Comparison of ENCODE assay signal across 16 cellular contexts in the genomic region with DNA sequence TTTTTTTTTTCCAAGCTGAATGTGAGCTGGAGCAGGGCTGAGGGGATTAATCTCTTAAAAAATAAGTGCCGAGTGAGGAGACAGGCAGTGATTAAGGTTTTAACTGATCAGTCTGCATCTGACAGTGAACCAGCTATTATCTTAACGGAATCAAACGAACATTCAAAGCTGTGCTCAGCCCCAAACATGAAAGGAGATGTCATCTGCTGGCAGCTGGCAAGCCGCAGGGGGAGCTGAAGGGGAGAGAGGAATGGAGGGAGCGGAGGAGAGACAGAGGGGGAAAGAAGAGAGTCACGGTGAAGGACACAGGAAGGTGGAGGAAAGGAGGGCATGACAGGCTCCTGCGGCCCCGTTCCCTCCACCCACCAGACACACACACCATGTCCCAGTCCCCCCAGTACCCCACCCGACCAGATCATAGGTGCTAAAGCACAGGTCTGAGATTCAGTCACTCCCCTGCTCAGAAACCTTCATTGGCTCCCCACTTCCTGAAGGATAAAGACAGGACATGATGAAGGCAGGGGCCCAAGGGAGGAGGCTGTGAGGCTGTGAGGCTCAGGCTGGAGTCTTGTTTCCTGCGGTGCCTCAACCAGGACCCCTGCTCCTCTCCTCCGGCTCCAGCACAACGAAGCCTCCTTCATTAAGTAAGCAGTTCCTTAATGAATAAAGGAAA.
DNase-seq lines count a peak whose midpoint lies in the region; ATAC-seq and TF ChIP-seq lines count a peak whose summit lies in the region.
"Had no signal": no experiment of that assay in that cellular context is flagged by ENCODE, and none has a peak within 500 bp of the region (broad histone marks: within the 10 kb centered on the region; RNA-seq: fewer than 3 reads in every experiment).

No MANE protein-coding gene starts in this region.

- H3K36me3 ChIP-seq in heart left ventricle, result no peaks in the 10 kb centered on the region
- H3K36me3 ChIP-seq: left ventricle myocardium inferior, prostate gland, upper lobe of left lung had no signal

- H3K27me3 ChIP-seq in heart left ventricle, result peaks cover 0 to 52% (median 2%) of the 10 kb centered on the region in 9 donors
- H3K27me3 ChIP-seq: upper lobe of left lung had no signal

- peaks cover 0 to 12% (median 3%) of the 10 kb centered on the region in 12 donors for H3K9me3 ChIP-seq in heart left ventricle
- H3K9me3 ChIP-seq: prostate gland had no signal

- TF ChIP-seq CTCF in coronary artery (IDR thresholded peaks at IDR 0.05), result no peak
- TF ChIP-seq CTCF in heart left ventricle (IDR thresholded peaks at IDR 0.05), result no peak

- peaks cover 0 to 6% (median 0%) of the 10 kb centered on the region in 12 donors for H3K4me1 ChIP-seq in heart left ventricle
- H3K4me1 ChIP-seq: left ventricle myocardium inferior, prostate gland, upper lobe of left lung had no signal

- 42 to 55% (median 48%) methylated on average over 12 of the region's 12 CpGs for WGBS in heart left ventricle, 4 donors

- H3K4me3 ChIP-seq in coronary artery (no peak overlapping the region), heart left ventricle (no peak overlapping the region)
- H3K4me3 ChIP-seq: left ventricle myocardium inferior, prostate gland, upper lobe of left lung had no signal

- no peak overlapping the region for H3K4me3 Mint-ChIP-seq in stimulated activated naive CD8-positive, alpha-beta T cell treated with anti-CD3 and anti-CD28 coated beads, Interleukin-15, amount 100 ng/mL, for 72 hours
- H3K4me3 Mint-ChIP-seq: activated CD4-positive, alpha-beta memory T cell treated with anti-CD3 and anti-CD28 coated beads, Interleukin-2, amount 10 ng/mL, durations not matched to agents 7 days and 5 days; activated T-cell treated with anti-CD3 and anti-CD28 coated beads, Interleukin-2, amount 50 U/mL, for 72 hours; central memory CD8-positive, alpha-beta T cell had no signal

- H3K27me3 Mint-ChIP-seq in stimulated activated naive CD8-positive, alpha-beta T cell treated with anti-CD3 and anti-CD28 coated beads, Interleukin-15, amount 100 ng/mL, for 72 hours, result peaks cover 85% of the 10 kb centered on the region

- no peak for TF ChIP-seq POLR2A in heart left ventricle (IDR thresholded peaks at IDR 0.05)

- DNase-seq in NCI-H146 (lab: John Stamatoyannopoulos, UW), result peak; percentile 42
- no peak for DNase-seq in NCI-H146 treated with DMSO at 0.1 percent for 48 hours (lab: John Stamatoyannopoulos, UW; ENCODE audit: unreplicated experiment)
- DNase-seq in NCI-H526 (lab: John Stamatoyannopoulos, UW), result peak; percentile 88 to 92
- peak; percentile 59 for DNase-seq in globus pallidus (ENCODE audit: low spot score)
- no peak for DNase-seq in stimulated activated naive CD8-positive, alpha-beta T cell treated with anti-CD3 and anti-CD28 coated beads, Interleukin-15, amount 100 ng/mL, for 72 hours
- DNase-seq in coronary artery (ENCODE audit: low spot score), result no peak
- DNase-seq in heart left ventricle, result no peak
- DNase-seq: activated CD4-positive, alpha-beta memory T cell treated with anti-CD3 and anti-CD28 coated beads, Interleukin-2, amount 10 ng/mL, durations not matched to agents 7 days and 5 days; activated T-cell treated with anti-CD3 and anti-CD28 coated beads, Interleukin-2, amount 50 U/mL, for 72 hours; KBM-7; left ventricle myocardium inferior; upper lobe of left lung had no signal

- peaks cover 7 to 17% of the 10 kb centered on the region in 2 donors for H3K9me3 Mint-ChIP-seq in stimulated activated naive CD8-positive, alpha-beta T cell treated with anti-CD3 and anti-CD28 coated beads, Interleukin-15, amount 100 ng/mL, for 72 hours
- H3K9me3 Mint-ChIP-seq: activated CD4-positive, alpha-beta memory T cell treated with anti-CD3 and anti-CD28 coated beads, Interleukin-2, amount 10 ng/mL, durations not matched to agents 7 days and 5 days; activated T-cell treated with anti-CD3 and anti-CD28 coated beads, Interleukin-2, amount 50 U/mL, for 72 hours; central memory CD8-positive, alpha-beta T cell had no signal

- peak; percentile 40 for ATAC-seq in stimulated activated naive CD8-positive, alpha-beta T cell treated with anti-CD3 and anti-CD28 coated beads, Interleukin-15, amount 100 ng/mL, for 72 hours
- ATAC-seq in HG03571 (IDR thresholded peaks at IDR 0.05; ENCODE audit: unreplicated experiment) (no peak), heart left ventricle (no peak)
- ATAC-seq: activated T-cell treated with anti-CD3 and anti-CD28 coated beads, Interleukin-2, amount 50 U/mL, for 72 hours had no signal

- intact Hi-C loops in heart left ventricle (cut with DNase I), result loop anchor here in 1 of 10 donors (5.0 kb wide), 1 partner anchor 44 kb away; no protein-coding TSS in a partner anchor

- H3K27ac ChIP-seq in coronary artery, result no peak overlapping the region
- no peak overlapping the region for H3K27ac ChIP-seq in heart left ventricle
- H3K27ac ChIP-seq: HL-60, left ventricle myocardium inferior, prostate gland, upper lobe of left lung had no signal

- H3K27ac Mint-ChIP-seq in stimulated activated naive CD8-positive, alpha-beta T cell treated with anti-CD3 and anti-CD28 coated beads, Interleukin-15, amount 100 ng/mL, for 72 hours, result no peak overlapping the region
- H3K27ac Mint-ChIP-seq: activated CD4-positive, alpha-beta memory T cell treated with anti-CD3 and anti-CD28 coated beads, Interleukin-2, amount 10 ng/mL, durations not matched to agents 7 days and 5 days; activated T-cell treated with anti-CD3 and anti-CD28 coated beads, Interleukin-2, amount 50 U/mL, for 72 hours had no signal

- H3K4me1 Mint-ChIP-seq in stimulated activated naive CD8-positive, alpha-beta T cell treated with anti-CD3 and anti-CD28 coated beads, Interleukin-15, amount 100 ng/mL, for 72 hours, result peaks cover 10% of the 10 kb centered on the region
- H3K4me1 Mint-ChIP-seq: activated CD4-positive, alpha-beta memory T cell treated with anti-CD3 and anti-CD28 coated beads, Interleukin-2, amount 10 ng/mL, durations not matched to agents 7 days and 5 days had no signal

Comparison
In these comparisons a context has a peak if more than half of its experiments do, and no peak if none do; other contexts are left out.
1. DNase-seq: peak in NCI-H146 (single experiment), NCI-H526 (2 of 2) and globus pallidus (single experiment); none in NCI-H146 treated with DMSO at 0.1 percent for 48 hours (single experiment), stimulated activated naive CD8-positive, alpha-beta T cell treated with anti-CD3 and anti-CD28 coated beads, Interleukin-15, amount 100 ng/mL, for 72 hours (0 of 2), coronary artery (single experiment) and heart left ventricle (0 of 5).